ENCODE assay signal across 15 cellular contexts in the genomic region with DNA sequence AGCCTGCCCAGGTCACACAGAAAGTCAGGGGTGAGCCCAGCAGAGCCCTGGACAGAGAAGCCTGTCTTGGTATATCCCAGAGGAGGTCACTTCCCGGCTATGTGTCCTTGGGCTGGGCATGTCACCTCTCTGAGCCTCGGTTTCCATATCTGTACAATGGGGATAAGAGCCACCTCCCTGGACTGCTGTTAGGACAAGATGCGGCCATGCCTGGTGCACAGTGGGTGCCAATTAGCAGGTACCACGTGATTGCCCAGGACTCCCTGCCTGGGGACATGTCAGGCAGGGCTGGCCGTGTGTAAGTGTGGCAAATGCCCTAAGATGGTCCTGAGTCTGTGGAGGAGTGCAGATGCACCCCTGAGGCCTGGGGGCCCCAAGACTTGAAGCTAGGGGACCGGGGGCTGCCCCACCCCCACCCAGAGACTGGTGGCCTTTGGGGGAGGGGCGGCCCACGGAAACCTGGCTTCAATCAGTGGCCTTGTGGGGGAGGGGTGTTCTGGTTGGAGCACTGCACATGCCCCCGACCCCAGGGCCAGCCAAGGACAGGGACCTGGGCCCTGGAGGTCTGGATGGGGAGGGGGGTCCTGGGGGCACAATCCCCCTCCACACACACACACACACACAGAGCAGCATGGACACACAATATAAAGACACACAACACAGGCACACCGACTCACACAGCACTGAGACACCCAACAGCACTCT. TPM values are rescaled to one million over a fixed set of nuclear protein-coding genes. Genes with fewer than 3 reads are reported as not detected.
DNase-seq lines count a peak whose midpoint lies in the region; ATAC-seq, FAIRE-seq and TF ChIP-seq lines count a peak whose summit lies in the region.
"Had no signal": no experiment of that assay in that cellular context is flagged by ENCODE, and none has a peak within 500 bp of the region (broad histone marks: within the 10 kb centered on the region; RNA-seq: fewer than 3 reads in every experiment).

No MANE protein-coding gene starts in this region.

- BruUV-seq in HepG2 (replicated peaks; lab: Mats Ljungman, UMichigan), result no TSS peak

- ATAC-seq in HepG2 (no peak), right lobe of liver (no peak), naive B cell (ENCODE audit: low read depth in 2 of 2) (no peak), GM19397 (IDR thresholded peaks at IDR 0.05; ENCODE audit: unreplicated experiment) (no peak)
- ATAC-seq: gastrocnemius medialis had no signal

- CTCF ChIA-PET in HepG2 (lab: Yijun Ruan, JAX; ENCODE audit: low intra/inter-chr PET ratio, low total read pairs), result no interaction called here
- CTCF ChIA-PET in activated CD4-positive, alpha-beta T cell treated with anti-CD3 and anti-CD28 coated beads, Interleukin-2, amount 10 ng/mL, durations not matched to agents 7 days and 5 days (lab: Charles Lee), result interaction anchor here (1.6 kb wide), 1 partner anchor 14 kb away, joined by 5 read pairs; no protein-coding TSS in a partner anchor

- no peak for TF ChIP-seq RAD21 in HepG2 (CRISPR knock-in tag; IDR thresholded peaks at IDR 0.05)

- TF ChIP-seq POLR2A in HepG2 (IDR thresholded peaks at IDR 0.05; ENCODE audit: insufficient read depth in 1 of 2, low read depth in 2 of 2, low read length in 2 of 2), result no peak
- TF ChIP-seq POLR2A in right lobe of liver (IDR thresholded peaks at IDR 0.05), result no peak
- no peak for TF ChIP-seq POLR2A in uterus (IDR thresholded peaks at IDR 0.05)

- H3K4me3 ChIP-seq in HepG2 (replicated peaks in 1 of 3; ENCODE audit: insufficient read depth in 1 of 3, low read depth in 2 of 3, low read length in 3 of 3) (no peak overlapping the region), right lobe of liver (no peak overlapping the region), choroid plexus epithelial cell (ENCODE audit: low read depth, low read length) (peak overlapping the region; percentile 20), uterus (peak overlapping the region; percentile 9 to 28)
- H3K4me3 ChIP-seq: gastrocnemius medialis had no signal

- H2AFZ ChIP-seq in HepG2 (ENCODE audit: low read length), result no peak overlapping the region
- H2AFZ ChIP-seq: parathyroid adenoma had no signal

- H3K27ac ChIP-seq in HepG2 (ENCODE audit: extremely low read length, insufficient read depth, low read length) (no peak overlapping the region), right lobe of liver (no peak overlapping the region), uterus (peak overlapping the region; percentile 55 to 67)
- H3K27ac ChIP-seq: gastrocnemius medialis, parathyroid adenoma, tibial artery had no signal

- 0 out of 2 replicates have a peak, but pooled peaks cover 8% of the 10 kb centered on the region for H3K4me1 ChIP-seq in HepG2 (ENCODE audit: insufficient read depth, low read length)
- no peaks in the 10 kb centered on the region for H3K4me1 ChIP-seq in right lobe of liver
- no peaks in the 10 kb centered on the region for H3K4me1 ChIP-seq in uterus
- H3K4me1 ChIP-seq: gastrocnemius medialis, parathyroid adenoma, tibial artery had no signal

- peaks cover 0 to 14% (median 0%) of the 10 kb centered on the region in 3 donors for H3K27me3 Mint-ChIP-seq in naive B cell
- no peaks in the 10 kb centered on the region for H3K27me3 Mint-ChIP-seq in activated CD4-positive, alpha-beta T cell treated with anti-CD3 and anti-CD28 coated beads, Interleukin-2, amount 10 ng/mL, durations not matched to agents 7 days and 5 days

- no peaks in the 10 kb centered on the region for H3K9me3 Mint-ChIP-seq in naive B cell
- no peaks in the 10 kb centered on the region for H3K9me3 Mint-ChIP-seq in activated CD4-positive, alpha-beta T cell treated with anti-CD3 and anti-CD28 coated beads, Interleukin-2, amount 10 ng/mL, durations not matched to agents 7 days and 5 days

- no peak for TF ChIP-seq CTCF in HepG2 (CRISPR knock-in tag; IDR thresholded peaks at IDR 0.05)
- no peak for TF ChIP-seq CTCF in right lobe of liver (IDR thresholded peaks at IDR 0.05)
- TF ChIP-seq CTCF in choroid plexus epithelial cell (conservative IDR thresholded peaks at IDR 0.05; ENCODE audit: low read depth, low read length), result no peak
- no peak for TF ChIP-seq CTCF in uterus (IDR thresholded peaks at IDR 0.05)

- no peak overlapping the region for H3K4me3 Mint-ChIP-seq in naive B cell
- no peak overlapping the region for H3K4me3 Mint-ChIP-seq in activated CD4-positive, alpha-beta T cell treated with anti-CD3 and anti-CD28 coated beads, Interleukin-2, amount 10 ng/mL, durations not matched to agents 7 days and 5 days

- FAIRE-seq in HepG2 (lab: Jason Lieb, UNC), result no peak

- H3K27me3 ChIP-seq in HepG2 (ENCODE audit: control insufficient read depth in 1 of 2, insufficient read depth in 2 of 2, low read length in 2 of 2) (peaks cover 5 to 21% of the 10 kb centered on the region in 2 experiments; a peak in 2 of 5 replicates), right lobe of liver (no peaks in the 10 kb centered on the region), uterus (no peaks in the 10 kb centered on the region)
- H3K27me3 ChIP-seq: gastrocnemius medialis had no signal

- H3K9me3 ChIP-seq in HepG2 (ENCODE audit: low read length) (no peaks in the 10 kb centered on the region), right lobe of liver (no peaks in the 10 kb centered on the region), uterus (no peaks in the 10 kb centered on the region)
- H3K9me3 ChIP-seq: gastrocnemius medialis, tibial artery had no signal

- no peak overlapping the region for H3K9ac ChIP-seq in HepG2 (ENCODE audit: insufficient read depth, low read depth, low read length)
- H3K9ac ChIP-seq: parathyroid adenoma had no signal

- H3K36me3 ChIP-seq in HepG2 (replicated peaks in 1 of 2; ENCODE audit: control insufficient read depth in 1 of 2, insufficient read depth in 2 of 2, low read length in 2 of 2) (no peaks in the 10 kb centered on the region), right lobe of liver (no peaks in the 10 kb centered on the region), uterus (no peaks in the 10 kb centered on the region)
- H3K36me3 ChIP-seq: gastrocnemius medialis, tibial artery had no signal

- peaks cover 0 to 9% (median 5%) of the 10 kb centered on the region in 3 donors for H3K4me1 Mint-ChIP-seq in naive B cell
- no peaks in the 10 kb centered on the region for H3K4me1 Mint-ChIP-seq in activated CD4-positive, alpha-beta T cell treated with anti-CD3 and anti-CD28 coated beads, Interleukin-2, amount 10 ng/mL, durations not matched to agents 7 days and 5 days

- POLR2A ChIA-PET in HepG2 (lab: Yijun Ruan, JAX), result no interaction called here
- POLR2A ChIA-PET in activated CD4-positive, alpha-beta T cell treated with anti-CD3 and anti-CD28 coated beads, Interleukin-2, amount 10 ng/mL, durations not matched to agents 7 days and 5 days (lab: Charles Lee), result no interaction called here

- no peaks in the 10 kb centered on the region for H3K36me3 Mint-ChIP-seq in naive B cell
- H3K36me3 Mint-ChIP-seq in activated CD4-positive, alpha-beta T cell treated with anti-CD3 and anti-CD28 coated beads, Interleukin-2, amount 10 ng/mL, durations not matched to agents 7 days and 5 days (ENCODE audit: low read depth), result no peaks in the 10 kb centered on the region

- H3K27ac Mint-ChIP-seq in naive B cell, result peak overlapping the region in 4 of 6 donors; percentile 25 to 85 (median 67)
- H3K27ac Mint-ChIP-seq in activated CD4-positive, alpha-beta T cell treated with anti-CD3 and anti-CD28 coated beads, Interleukin-2, amount 10 ng/mL, durations not matched to agents 7 days and 5 days, result no peak overlapping the region

- intact Hi-C loops in HepG2 (cut with micrococcal nuclease; ENCODE audit: unreplicated experiment), result no loop called here
- intact Hi-C loops in right lobe of liver (cut with DNase I), result no loop called here
- intact Hi-C loops in uterus (cut with DNase I; ENCODE audit: low total_unique reads), result no loop called here

- TF ChIP-seq EP300 in HepG2 (IDR thresholded peaks at IDR 0.05; ENCODE audit: low read depth in 2 of 2, low read length in 2 of 2), result no peak
- no peak for TF ChIP-seq EP300 in HepG2 (CRISPR knock-in tag; IDR thresholded peaks at IDR 0.05; ENCODE audit: borderline replicate concordance)

- H3K4me2 ChIP-seq in HepG2 (ENCODE audit: low read depth, low read length), result no peak overlapping the region

- H4K20me1 ChIP-seq in HepG2 (ENCODE audit: insufficient read depth, low read length), result no peaks in the 10 kb centered on the region

- DNase-seq in HepG2 (ENCODE audit: low spot score) (no peak), right lobe of liver (no peak), choroid plexus epithelial cell (ENCODE audit: low read depth) (no peak), naive B cell (no peak), uterus (no peak), dermis blood vessel endothelial cell (no peak)
- no peak for DNase-seq in activated CD4-positive, alpha-beta T cell treated with anti-CD3 and anti-CD28 coated beads, Interleukin-2, amount 10 ng/mL, durations not matched to agents 7 days and 5 days
- DNase-seq: activated CD4-positive, alpha-beta T cell treated with anti-CD3 and anti-CD28 coated beads for 1 hour; activated gamma-delta T cell; gastrocnemius medialis; NCI-H1105; NK-92 treated with Interleukin-12 subunit alpha and Interleukin-12 subunit beta, amount 100 ng/mL, for 24 hours; tibial artery had no signal

- 9% methylated on average over 4 of the region's 10 CpGs for WGBS in HepG2 (ENCODE audit: low lambda C conversion rate)
- 40% methylated on average over 2 of the region's 10 CpGs for WGBS in right lobe of liver (ENCODE audit: insufficient coverage, low coverage, low lambda C conversion rate, missing lambda C conversion rate)

- no peaks in the 10 kb centered on the region for H3K79me2 ChIP-seq in HepG2 (ENCODE audit: insufficient read depth, low read length)
- H3K79me2 ChIP-seq: parathyroid adenoma had no signal

- in situ Hi-C loops in HepG2 (cut with HindIII; ENCODE audit: extremely low pct_ligation_motif_present, low pct_unique_long_range_greater_than_20kb), result no loop called here

RNA-seq across cellular contexts. Expression of a gene that starts 0.9 kb away (rescaled TPM):
- total RNA-seq in HepG2 (2016; rRNA removed; fragmentation: Illumina TruSeq; extraction: Trizol) (not detected in 2 replicates), right lobe of liver (under 1 TPM in 4 of 6 experiments, not detected in 2; 0.09 to 0.38 (median 0.22) TPM), uterus (100 to 1,000 TPM in 1 of 4 donors, 10 to 100 TPM in 2, 1 to 10 TPM in 1; 9.1 to 102 (median 12.4) TPM), dermis blood vessel endothelial cell (under 0.01 TPM in 1 of 2 replicates, not detected in the other)
- total RNA-seq in HepG2 (2016; cell fraction: cytosol; rRNA removed; fragmentation: Illumina TruSeq; extraction: Trizol; ENCODE audit: low read depth), result not detected in 2 replicates
- not detected in 2 replicates for total RNA-seq in HepG2 (2016; cell fraction: insoluble cytoplasmic fraction; rRNA removed; fragmentation: Illumina TruSeq; extraction: Trizol)
- total RNA-seq in HepG2 (2016; cell fraction: membrane; rRNA removed; fragmentation: Illumina TruSeq; extraction: Trizol), result not detected in 2 replicates
- total RNA-seq in HepG2 (2016; cell fraction: nucleus; rRNA removed; fragmentation: Illumina TruSeq; extraction: Trizol), result not detected in 2 replicates
- polyA plus RNA-seq in HepG2 (2011; rRNA removed) (not detected in 2 replicates), naive B cell (ENCODE audit: low read depth in 6 of 6) (not detected)
- polyA plus RNA-seq in HepG2 (2011; cell fraction: cytosol; rRNA removed), result not detected in 2 replicates
- polyA plus RNA-seq in HepG2 (2011; cell fraction: nucleus; rRNA removed), result not detected in 2 replicates
- polyA plus RNA-seq in HepG2 (2012), result not detected in 2 replicates
- not detected in 2 replicates for polyA plus RNA-seq in HepG2 (2016; cell fraction: cytosol; fragmentation: Illumina TruSeq; extraction: Trizol; ENCODE audit: low read depth)
- polyA plus RNA-seq in HepG2 (2016; cell fraction: insoluble cytoplasmic fraction; fragmentation: Illumina TruSeq; extraction: Trizol; ENCODE audit: low read depth), result not detected in 2 replicates
- polyA plus RNA-seq in HepG2 (2016; cell fraction: membrane; fragmentation: Illumina TruSeq; extraction: Trizol; ENCODE audit: low read depth), result not detected in 2 replicates
- not detected in 2 replicates for polyA plus RNA-seq in HepG2 (2016; cell fraction: nucleus; fragmentation: Illumina TruSeq; extraction: Trizol; ENCODE audit: insufficient read depth, low read depth)
- not detected in 2 replicates for polyA minus RNA-seq in HepG2 (2011; rRNA and poly(A)+ RNA removed; ENCODE audit: low replicate concordance)
- polyA minus RNA-seq in HepG2 (2011; cell fraction: cytosol; rRNA and poly(A)+ RNA removed), result not detected in 2 replicates
- not detected in 2 replicates for polyA minus RNA-seq in HepG2 (2011; cell fraction: nucleus; rRNA and poly(A)+ RNA removed)
- total RNA-seq in activated CD4-positive, alpha-beta T cell treated with anti-CD3 and anti-CD28 coated beads, Interleukin-2, amount 10 ng/mL, durations not matched to agents 7 days and 5 days, result 1 to 10 TPM; 1.2 to 1.7 TPM

RNA-seq across cellular contexts. Expression of a gene that starts 34.6 kb away (rescaled TPM):
- total RNA-seq in HepG2 (2016; rRNA removed; fragmentation: Illumina TruSeq; extraction: Trizol) (107 and 131 TPM in 2 replicates), right lobe of liver (10 to 100 TPM; 36.7 to 81.8 (median 58.4) TPM), uterus (100 to 1,000 TPM in 3 of 4 donors, 10 to 100 TPM in 1; 81.3 to 226 (median 161) TPM), dermis blood vessel endothelial cell (96.5 and 106 TPM in 2 replicates)
- total RNA-seq in HepG2 (2016; cell fraction: cytosol; rRNA removed; fragmentation: Illumina TruSeq; extraction: Trizol; ENCODE audit: low read depth), result 132 and 143 TPM in 2 replicates
- total RNA-seq in HepG2 (2016; cell fraction: insoluble cytoplasmic fraction; rRNA removed; fragmentation: Illumina TruSeq; extraction: Trizol), result 110 and 134 TPM in 2 replicates
- total RNA-seq in HepG2 (2016; cell fraction: membrane; rRNA removed; fragmentation: Illumina TruSeq; extraction: Trizol), result 177 and 190 TPM in 2 replicates
- total RNA-seq in HepG2 (2016; cell fraction: nucleus; rRNA removed; fragmentation: Illumina TruSeq; extraction: Trizol), result 57.1 and 61.7 TPM in 2 replicates
- polyA plus RNA-seq in HepG2 (2011; rRNA removed) (85.9 and 94.4 TPM in 2 replicates), naive B cell (ENCODE audit: low read depth in 6 of 6) (100 to 1,000 TPM; 316 to 418 (median 365) TPM)
- polyA plus RNA-seq in HepG2 (2011; cell fraction: cytosol; rRNA removed), result 52.6 and 73.1 TPM in 2 replicates
- 109 and 121 TPM in 2 replicates for polyA plus RNA-seq in HepG2 (2011; cell fraction: nucleus; rRNA removed)
- polyA plus RNA-seq in HepG2 (2012), result 68.8 and 75.6 TPM in 2 replicates
- polyA plus RNA-seq in HepG2 (2016; cell fraction: cytosol; fragmentation: Illumina TruSeq; extraction: Trizol; ENCODE audit: low read depth), result 179 and 208 TPM in 2 replicates
- polyA plus RNA-seq in HepG2 (2016; cell fraction: insoluble cytoplasmic fraction; fragmentation: Illumina TruSeq; extraction: Trizol; ENCODE audit: low read depth), result 160 and 163 TPM in 2 replicates
- polyA plus RNA-seq in HepG2 (2016; cell fraction: membrane; fragmentation: Illumina TruSeq; extraction: Trizol; ENCODE audit: low read depth), result 188 and 198 TPM in 2 replicates
- 121 and 125 TPM in 2 replicates for polyA plus RNA-seq in HepG2 (2016; cell fraction: nucleus; fragmentation: Illumina TruSeq; extraction: Trizol; ENCODE audit: insufficient read depth, low read depth)
- polyA minus RNA-seq in HepG2 (2011; rRNA and poly(A)+ RNA removed; ENCODE audit: low replicate concordance), result 27.0 and 56.6 TPM in 2 replicates
- polyA minus RNA-seq in HepG2 (2011; cell fraction: cytosol; rRNA and poly(A)+ RNA removed), result 22.4 and 23.6 TPM in 2 replicates
- polyA minus RNA-seq in HepG2 (2011; cell fraction: nucleus; rRNA and poly(A)+ RNA removed), result 41.3 and 43.5 TPM in 2 replicates
- 10 to 100 TPM; 60.8 to 66.0 TPM for total RNA-seq in activated CD4-positive, alpha-beta T cell treated with anti-CD3 and anti-CD28 coated beads, Interleukin-2, amount 10 ng/mL, durations not matched to agents 7 days and 5 days

RNA-seq across cellular contexts. Expression of a gene that starts 36.0 kb away (rescaled TPM):
- total RNA-seq in HepG2 (2016; rRNA removed; fragmentation: Illumina TruSeq; extraction: Trizol) (60.7 and 69.9 TPM in 2 replicates), right lobe of liver (10 to 100 TPM; 13.2 to 28.4 (median 20.6) TPM), uterus (10 to 100 TPM; 16.2 to 86.1 (median 55.7) TPM), dermis blood vessel endothelial cell (59.3 and 76.7 TPM in 2 replicates)
- total RNA-seq in HepG2 (2016; cell fraction: cytosol; rRNA removed; fragmentation: Illumina TruSeq; extraction: Trizol; ENCODE audit: low read depth), result 21.9 and 27.2 TPM in 2 replicates
- total RNA-seq in HepG2 (2016; cell fraction: insoluble cytoplasmic fraction; rRNA removed; fragmentation: Illumina TruSeq; extraction: Trizol), result 55.9 and 75.2 TPM in 2 replicates
- 19.7 and 22.5 TPM in 2 replicates for total RNA-seq in HepG2 (2016; cell fraction: membrane; rRNA removed; fragmentation: Illumina TruSeq; extraction: Trizol)
- total RNA-seq in HepG2 (2016; cell fraction: nucleus; rRNA removed; fragmentation: Illumina TruSeq; extraction: Trizol), result 77.0 and 82.1 TPM in 2 replicates
- polyA plus RNA-seq in HepG2 (2011; rRNA removed) (15.3 and 16.1 TPM in 2 replicates), naive B cell (ENCODE audit: low read depth in 6 of 6) (10 to 100 TPM; 24.7 to 57.9 (median 36.4) TPM)
- 8.3 and 9.4 TPM in 2 replicates for polyA plus RNA-seq in HepG2 (2011; cell fraction: cytosol; rRNA removed)
- 27.3 and 39.2 TPM in 2 replicates for polyA plus RNA-seq in HepG2 (2011; cell fraction: nucleus; rRNA removed)
- 26.6 and 31.2 TPM in 2 replicates for polyA plus RNA-seq in HepG2 (2012)
- polyA plus RNA-seq in HepG2 (2016; cell fraction: cytosol; fragmentation: Illumina TruSeq; extraction: Trizol; ENCODE audit: low read depth), result 2.3 and 2.5 TPM in 2 replicates
- 35.5 and 40.7 TPM in 2 replicates for polyA plus RNA-seq in HepG2 (2016; cell fraction: insoluble cytoplasmic fraction; fragmentation: Illumina TruSeq; extraction: Trizol; ENCODE audit: low read depth)
- 5.1 and 6.5 TPM in 2 replicates for polyA plus RNA-seq in HepG2 (2016; cell fraction: membrane; fragmentation: Illumina TruSeq; extraction: Trizol; ENCODE audit: low read depth)
- 53.6 and 61.3 TPM in 2 replicates for polyA plus RNA-seq in HepG2 (2016; cell fraction: nucleus; fragmentation: Illumina TruSeq; extraction: Trizol; ENCODE audit: insufficient read depth, low read depth)
- polyA minus RNA-seq in HepG2 (2011; rRNA and poly(A)+ RNA removed; ENCODE audit: low replicate concordance), result 27.4 and 45.1 TPM in 2 replicates
- polyA minus RNA-seq in HepG2 (2011; cell fraction: cytosol; rRNA and poly(A)+ RNA removed), result 11.9 and 15.4 TPM in 2 replicates
- polyA minus RNA-seq in HepG2 (2011; cell fraction: nucleus; rRNA and poly(A)+ RNA removed), result 155 and 179 TPM in 2 replicates
- 10 to 100 TPM; 63.0 to 72.6 TPM for total RNA-seq in activated CD4-positive, alpha-beta T cell treated with anti-CD3 and anti-CD28 coated beads, Interleukin-2, amount 10 ng/mL, durations not matched to agents 7 days and 5 days

RNA-seq across cellular contexts. Expression of a gene that starts 36.7 kb away (rescaled TPM):
- total RNA-seq in HepG2 (2016; rRNA removed; fragmentation: Illumina TruSeq; extraction: Trizol) (not detected in 2 replicates), right lobe of liver (1 to 10 TPM; 1.5 to 6.0 (median 3.1) TPM), uterus (1 to 10 TPM; 1.5 to 6.5 (median 2.9) TPM), dermis blood vessel endothelial cell (0.65 and 0.85 TPM in 2 replicates)
- not detected in 2 replicates for total RNA-seq in HepG2 (2016; cell fraction: cytosol; rRNA removed; fragmentation: Illumina TruSeq; extraction: Trizol; ENCODE audit: low read depth)
- not detected in 2 replicates for total RNA-seq in HepG2 (2016; cell fraction: insoluble cytoplasmic fraction; rRNA removed; fragmentation: Illumina TruSeq; extraction: Trizol)
- total RNA-seq in HepG2 (2016; cell fraction: membrane; rRNA removed; fragmentation: Illumina TruSeq; extraction: Trizol), result not detected in 2 replicates
- not detected in 2 replicates for total RNA-seq in HepG2 (2016; cell fraction: nucleus; rRNA removed; fragmentation: Illumina TruSeq; extraction: Trizol)
- polyA plus RNA-seq in HepG2 (2011; rRNA removed) (0.07 and 0.12 TPM in 2 replicates), naive B cell (ENCODE audit: low read depth in 6 of 6) (10 to 100 TPM; 28.4 to 56.4 (median 36.0) TPM)
- 0.07 and 0.08 TPM in 2 replicates for polyA plus RNA-seq in HepG2 (2011; cell fraction: cytosol; rRNA removed)
- polyA plus RNA-seq in HepG2 (2011; cell fraction: nucleus; rRNA removed), result 0.14 and 0.16 TPM in 2 replicates
- polyA plus RNA-seq in HepG2 (2012), result not detected in 2 replicates
- not detected in 2 replicates for polyA plus RNA-seq in HepG2 (2016; cell fraction: cytosol; fragmentation: Illumina TruSeq; extraction: Trizol; ENCODE audit: low read depth)
- polyA plus RNA-seq in HepG2 (2016; cell fraction: insoluble cytoplasmic fraction; fragmentation: Illumina TruSeq; extraction: Trizol; ENCODE audit: low read depth), result 0.10 TPM in 1 of 2 replicates, not detected in the other
- polyA plus RNA-seq in HepG2 (2016; cell fraction: membrane; fragmentation: Illumina TruSeq; extraction: Trizol; ENCODE audit: low read depth), result not detected in 2 replicates
- not detected in 2 replicates for polyA plus RNA-seq in HepG2 (2016; cell fraction: nucleus; fragmentation: Illumina TruSeq; extraction: Trizol; ENCODE audit: insufficient read depth, low read depth)
- polyA minus RNA-seq in HepG2 (2011; rRNA and poly(A)+ RNA removed; ENCODE audit: low replicate concordance), result 0.26 and 2.7 TPM in 2 replicates
- not detected in 2 replicates for polyA minus RNA-seq in HepG2 (2011; cell fraction: cytosol; rRNA and poly(A)+ RNA removed)
- polyA minus RNA-seq in HepG2 (2011; cell fraction: nucleus; rRNA and poly(A)+ RNA removed), result not detected in 2 replicates
- total RNA-seq in activated CD4-positive, alpha-beta T cell treated with anti-CD3 and anti-CD28 coated beads, Interleukin-2, amount 10 ng/mL, durations not matched to agents 7 days and 5 days, result 100 to 1,000 TPM; 207 to 214 TPM

Comparison
In these comparisons a context has a peak if more than half of its experiments do, and no peak if none do; other contexts are left out.
1. H3K27ac ChIP-seq: peak in uterus (2 of 2); none in HepG2 (single experiment) and right lobe of liver (0 of 3).
2. H3K4me3 ChIP-seq: peak in choroid plexus epithelial cell (single experiment) and uterus (2 of 2); none in HepG2 (0 of 3) and right lobe of liver (0 of 3).